Comparison of ENCODE assay signal across 1 cellular context in genomic region chr10:131830446-131831130, GRCh38.
TF ChIP-seq lines count a peak whose summit lies in the region.

No MANE protein-coding gene starts in this region.

TF ChIP-seq in WTC11, 78 proteins besides CTCF, POLR2A, EP300 and RAD21 (continued from another document):
- TF ChIP-seq, protein P1, sequence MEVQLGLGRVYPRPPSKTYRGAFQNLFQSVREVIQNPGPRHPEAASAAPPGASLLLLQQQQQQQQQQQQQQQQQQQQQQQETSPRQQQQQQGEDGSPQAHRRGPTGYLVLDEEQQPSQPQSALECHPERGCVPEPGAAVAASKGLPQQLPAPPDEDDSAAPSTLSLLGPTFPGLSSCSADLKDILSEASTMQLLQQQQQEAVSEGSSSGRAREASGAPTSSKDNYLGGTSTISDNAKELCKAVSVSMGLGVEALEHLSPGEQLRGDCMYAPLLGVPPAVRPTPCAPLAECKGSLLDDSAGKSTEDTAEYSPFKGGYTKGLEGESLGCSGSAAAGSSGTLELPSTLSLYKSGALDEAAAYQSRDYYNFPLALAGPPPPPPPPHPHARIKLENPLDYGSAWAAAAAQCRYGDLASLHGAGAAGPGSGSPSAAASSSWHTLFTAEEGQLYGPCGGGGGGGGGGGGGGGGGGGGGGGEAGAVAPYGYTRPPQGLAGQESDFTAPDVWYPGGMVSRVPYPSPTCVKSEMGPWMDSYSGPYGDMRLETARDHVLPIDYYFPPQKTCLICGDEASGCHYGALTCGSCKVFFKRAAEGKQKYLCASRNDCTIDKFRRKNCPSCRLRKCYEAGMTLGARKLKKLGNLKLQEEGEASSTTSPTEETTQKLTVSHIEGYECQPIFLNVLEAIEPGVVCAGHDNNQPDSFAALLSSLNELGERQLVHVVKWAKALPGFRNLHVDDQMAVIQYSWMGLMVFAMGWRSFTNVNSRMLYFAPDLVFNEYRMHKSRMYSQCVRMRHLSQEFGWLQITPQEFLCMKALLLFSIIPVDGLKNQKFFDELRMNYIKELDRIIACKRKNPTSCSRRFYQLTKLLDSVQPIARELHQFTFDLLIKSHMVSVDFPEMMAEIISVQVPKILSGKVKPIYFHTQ (CRISPR knock-in tag; IDR thresholded peaks at IDR 0.05), result no peak
- no peak for TF ChIP-seq E2F1 (CRISPR knock-in tag; IDR thresholded peaks at IDR 0.05)
- TF ChIP-seq, protein P2, sequence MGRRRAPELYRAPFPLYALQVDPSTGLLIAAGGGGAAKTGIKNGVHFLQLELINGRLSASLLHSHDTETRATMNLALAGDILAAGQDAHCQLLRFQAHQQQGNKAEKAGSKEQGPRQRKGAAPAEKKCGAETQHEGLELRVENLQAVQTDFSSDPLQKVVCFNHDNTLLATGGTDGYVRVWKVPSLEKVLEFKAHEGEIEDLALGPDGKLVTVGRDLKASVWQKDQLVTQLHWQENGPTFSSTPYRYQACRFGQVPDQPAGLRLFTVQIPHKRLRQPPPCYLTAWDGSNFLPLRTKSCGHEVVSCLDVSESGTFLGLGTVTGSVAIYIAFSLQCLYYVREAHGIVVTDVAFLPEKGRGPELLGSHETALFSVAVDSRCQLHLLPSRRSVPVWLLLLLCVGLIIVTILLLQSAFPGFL (CRISPR knock-in tag; IDR thresholded peaks at IDR 0.05; ENCODE audit: borderline replicate concordance), result no peak
